ENCODE assay signal across 1 cellular context in the genomic region with DNA sequence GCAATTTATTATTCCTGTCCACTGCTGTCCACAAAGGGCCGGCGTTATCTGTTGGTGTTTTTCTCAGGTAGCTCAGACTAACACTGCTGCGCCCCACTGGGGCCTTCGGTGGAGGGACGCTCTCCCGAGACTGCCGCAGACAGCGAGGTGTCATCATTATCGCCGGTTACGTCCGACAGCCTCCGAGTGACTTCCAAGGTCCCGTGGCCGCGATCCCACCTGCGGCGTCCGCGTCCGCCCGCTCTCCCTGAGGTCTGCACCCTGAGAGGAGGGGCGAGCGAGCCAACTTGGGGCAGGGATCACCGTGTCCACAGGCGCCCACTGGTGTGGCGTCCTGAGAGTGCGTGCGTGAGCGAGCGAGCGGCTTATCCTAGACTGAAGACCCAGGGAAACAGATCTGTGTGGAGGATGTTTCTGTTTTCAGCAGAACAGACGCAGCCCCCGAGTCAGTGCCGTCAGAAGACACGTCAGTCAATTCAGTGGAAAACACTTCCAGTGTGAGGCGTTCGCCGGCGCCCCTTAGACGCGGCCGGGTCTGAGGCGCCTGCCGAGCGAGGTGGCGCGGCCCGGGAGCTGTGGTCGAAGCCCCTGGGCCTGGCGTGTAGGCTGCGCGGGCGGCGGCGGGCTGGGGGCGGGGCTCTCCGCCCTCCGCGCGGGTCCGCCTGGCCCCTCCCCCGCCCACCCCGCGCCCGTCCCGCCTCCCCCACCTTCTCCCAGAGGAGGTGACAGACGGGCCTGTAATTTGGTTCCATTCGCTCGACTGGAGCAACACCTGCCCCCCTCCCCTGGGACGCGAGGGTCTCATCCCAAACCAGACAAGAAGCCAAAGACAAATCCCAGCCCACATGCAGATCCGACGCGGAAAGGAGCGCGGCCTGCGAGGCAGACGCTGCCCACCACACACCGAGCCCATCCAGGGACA.
TF ChIP-seq lines count a peak whose summit lies in the region.

No MANE protein-coding gene starts in this region.

TF ChIP-seq in SK-N-SH, 30 proteins besides CTCF, POLR2A, EP300 and RAD21 (continued from another document):
- TF ChIP-seq ZBTB33 (IDR thresholded peaks at IDR 0.05; ENCODE audit: borderline replicate concordance, low read depth) (no peak), TCF12 (IDR thresholded peaks at IDR 0.05) (no peak), NRF1 (IDR thresholded peaks at IDR 0.05; ENCODE audit: low read depth, low read length) (no peak), REST (IDR thresholded peaks at IDR 0.05; ENCODE audit: low read depth, low read length) (no peak), TEAD4 (IDR thresholded peaks at IDR 0.05; ENCODE audit: borderline replicate concordance, insufficient read depth) (no peak), YY1 (IDR thresholded peaks at IDR 0.05; ENCODE audit: low read depth) (no peak), TAF1 (IDR thresholded peaks at IDR 0.05; ENCODE audit: borderline replicate concordance, low read depth, low read length) (no peak), EZH2phosphoT487 (IDR thresholded peaks at IDR 0.05; ENCODE audit: borderline replicate concordance, low read depth) (no peak), CHD2 (IDR thresholded peaks at IDR 0.05; ENCODE audit: low read length, partially characterized antibody) (no peak), RXRA (IDR thresholded peaks at IDR 0.05; ENCODE audit: borderline replicate concordance, low read depth) (no peak), FOXM1 (IDR thresholded peaks at IDR 0.05; ENCODE audit: low read depth) (no peak), SIN3A (IDR thresholded peaks at IDR 0.05; ENCODE audit: borderline replicate concordance, low read depth, low read length) (no peak)
- TF ChIP-seq, protein P1, sequence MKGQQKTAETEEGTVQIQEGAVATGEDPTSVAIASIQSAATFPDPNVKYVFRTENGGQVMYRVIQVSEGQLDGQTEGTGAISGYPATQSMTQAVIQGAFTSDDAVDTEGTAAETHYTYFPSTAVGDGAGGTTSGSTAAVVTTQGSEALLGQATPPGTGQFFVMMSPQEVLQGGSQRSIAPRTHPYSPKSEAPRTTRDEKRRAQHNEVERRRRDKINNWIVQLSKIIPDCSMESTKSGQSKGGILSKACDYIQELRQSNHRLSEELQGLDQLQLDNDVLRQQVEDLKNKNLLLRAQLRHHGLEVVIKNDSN (IDR thresholded peaks at IDR 0.05; ENCODE audit: borderline replicate concordance, low read depth): no peak
TF ChIP-seq in SK-N-SH: peak in this region for 0.
